ENCODE assay signal across 17 cellular contexts in genomic region chr1:160949216-160949880, GRCh38. TPM values are rescaled to one million over a fixed set of nuclear protein-coding genes. Genes with fewer than 3 reads are reported as not detected.
A peak's percentile ranks its signal among the peaks of the same experiment; 100 is the strongest.
DNase-seq lines count a peak whose midpoint lies in the region; FAIRE-seq and TF ChIP-seq lines count a peak whose summit lies in the region.
"Not testable (repeated sequence)": the region's sequence is repeated elsewhere in the genome, so short reads cannot be mapped to it uniquely, and the experiment has no call there.
"Had no signal": no experiment of that assay in that cellular context is flagged by ENCODE, and none has a peak within 500 bp of the region (broad histone marks: within the 10 kb centered on the region; RNA-seq: fewer than 3 reads in every experiment).

No MANE protein-coding gene starts in this region.

- peak overlapping the region; percentile 92 for H3K27ac Mint-ChIP-seq in nephron progenitor cell

- not testable (repeated sequence) for H3K4me3 Mint-ChIP-seq in nephron progenitor cell

- not testable (repeated sequence) for H3K27me3 Mint-ChIP-seq in nephron progenitor cell (ENCODE audit: low read depth, poor library complexity)

- not testable (repeated sequence) for TF ChIP-seq CTCF in nephron progenitor cell (IDR thresholded peaks at IDR 0.05)

- H3K4me1 Mint-ChIP-seq in nephron progenitor cell, result peaks cover 60% of the 10 kb centered on the region

- peak; percentile 57 for FAIRE-seq in RCC 7860 (lab: Jason Lieb, UNC)

- DNase-seq in DMS153 (lab: John Stamatoyannopoulos, UW) (peak; percentile 81), HT1080 (ENCODE audit: low read depth) (peak; percentile 49), NCI-H2029 treated with DMSO at 0.1 percent for 48 hours (lab: John Stamatoyannopoulos, UW) (peak; percentile 23), RCC 7860 (ENCODE audit: low spot score) (peak; percentile 16), amniotic epithelial cell (ENCODE audit: low read depth) (peak; percentile 88), iris pigment epithelial cell (ENCODE audit: low read depth) (peak; percentile 26)
- not testable (repeated sequence) for DNase-seq in nephron progenitor cell

- H3K36me3 Mint-ChIP-seq in nephron progenitor cell (ENCODE audit: low read depth), result not testable (repeated sequence)

- not testable (repeated sequence) for H3K9me3 Mint-ChIP-seq in nephron progenitor cell

RNA-seq across cellular contexts. Expression of gene ITLN2, which starts 5.3 kb away (rescaled TPM):
- not detected in 2 replicates for total RNA-seq in HT1080 (2014; rRNA removed; shearing (Covaris generic))
- polyA plus RNA-seq in HT1080 (2015; cell fraction: cytosol; rRNA removed), result not detected in 2 replicates
- not detected in 2 replicates for polyA plus RNA-seq in HT1080 (2015; cell fraction: nucleus; rRNA removed)
- total RNA-seq: activated CD4-positive, alpha-beta memory T cell treated with anti-CD3 and anti-CD28 coated beads, Interleukin-2, amount 10 ng/mL, durations not matched to agents 7 days and 5 days; activated naive CD4-positive, alpha-beta T cell treated with anti-CD3 and anti-CD28 coated beads, Interleukin-2, amount 50 U/mL, for 72 hours; activated T-helper 2 cell treated with anti-CD3 and anti-CD28 coated beads, Interferon-gamma antibody, Interleukin-2, Interleukin-4, amounts not matched to agents 10 μg/mL and 5 μg/mL and 100 μg/mL, durations not matched to agents 14 hours and 24 hours and 36 hours; aorta; fibroblast of lung; glomerular endothelial cell; kidney epithelial cell; naive thymus-derived CD4-positive, alpha-beta T cell; spleen; urinary bladder had no signal
- polyA plus RNA-seq: fibroblast of lung; naive thymus-derived CD4-positive, alpha-beta T cell; spleen had no signal
